ENCODE assay signal across 28 cellular contexts in genomic region chr2:48268671-48269070, GRCh38.
"Had no signal": no experiment of that assay in that cellular context is flagged by ENCODE, and none has a peak within 500 bp of the region (broad histone marks: within the 10 kb centered on the region; RNA-seq: fewer than 3 reads in every experiment).

No MANE protein-coding gene starts in this region.

- H3K4me1 Mint-ChIP-seq: endodermal cell, memory B cell had no signal

- FAIRE-seq: islet of Langerhans, urothelium cell line had no signal

- H3K27ac ChIP-seq: coronary artery, epithelial cell of prostate, gastroesophageal sphincter, heart left ventricle, sigmoid colon, thyroid gland had no signal

- H3K9me3 ChIP-seq: gastroesophageal sphincter, heart left ventricle, sigmoid colon, thyroid gland had no signal

- H3K4me1 ChIP-seq: gastroesophageal sphincter, sigmoid colon, thyroid gland had no signal

- H3K27me3 Mint-ChIP-seq: activated CD4-positive, alpha-beta T cell treated with anti-CD3 and anti-CD28 coated beads, Interleukin-2, amount 10 ng/mL, durations not matched to agents 7 days and 5 days; activated CD8-positive, alpha-beta memory T cell treated with anti-CD3 and anti-CD28 coated beads, Interleukin-2, amount 10 ng/mL, durations not matched to agents 7 days and 5 days; memory B cell; progenitor cell of endocrine pancreas; T-helper 17 cell had no signal

- H3K27me3 ChIP-seq: gastroesophageal sphincter, heart left ventricle, sigmoid colon, thyroid gland had no signal

- DNase-seq: activated CD4-positive, alpha-beta T cell treated with anti-CD3 and anti-CD28 coated beads, Interleukin-2, amount 10 ng/mL, durations not matched to agents 7 days and 5 days; activated CD4-positive, CD25-positive, alpha-beta regulatory T cell treated with anti-CD3 and anti-CD28 coated beads, Interleukin-2, amount 50 U/mL, for 72 hours; activated CD8-positive, alpha-beta memory T cell treated with anti-CD3 and anti-CD28 coated beads, Interleukin-2, amount 10 ng/mL, durations not matched to agents 7 days and 5 days; activated CD8-positive, alpha-beta T cell treated with anti-CD3 and anti-CD28 coated beads for 36 hours; activated effector memory CD4-positive, alpha-beta T cell treated with anti-CD3 and anti-CD28 coated beads, Interleukin-2, amount 50 U/mL, for 16 hours; activated naive CD4-positive, alpha-beta T cell treated with anti-CD3 and anti-CD28 coated beads, Interleukin-2, amount 50 U/mL, for 16 hours; activated naive CD8-positive, alpha-beta T cell treated with anti-CD3 and anti-CD28 coated beads, Interleukin-2, amount 50 U/mL, for 24 hours; activated T-cell treated with anti-CD3 and anti-CD28 coated beads for 4 hours; cerebellar nuclear complex; endodermal cell; heart left ventricle; left cardiac atrium; naive thymus-derived CD4-positive, alpha-beta T cell; retina; sigmoid colon; stimulated activated CD4-positive, alpha-beta T cell treated with anti-CD3 and anti-CD28 coated beads, Interleukin-4, amount 100 ng/mL, for 24 hours; stimulated activated naive CD4-positive, alpha-beta T cell treated with Interleukin-2 at 50 U/mL for 16 hours; substantia nigra; T-helper 17 cell; thyroid gland had no signal

- ATAC-seq: activated CD8-positive, alpha-beta memory T cell treated with anti-CD3 and anti-CD28 coated beads, Interleukin-2, amount 10 ng/mL, durations not matched to agents 7 days and 5 days; activated CD8-positive, alpha-beta T cell treated with anti-CD3 and anti-CD28 coated beads for 36 hours; activated naive CD8-positive, alpha-beta T cell treated with anti-CD3 and anti-CD28 coated beads, Interleukin-2, amount 50 U/mL, for 24 hours; gastroesophageal sphincter; heart left ventricle; left cardiac atrium; naive thymus-derived CD4-positive, alpha-beta T cell; T-helper 17 cell had no signal

- H3K36me3 ChIP-seq: gastroesophageal sphincter, heart left ventricle, sigmoid colon, thyroid gland had no signal

- H3K36me3 Mint-ChIP-seq: activated CD8-positive, alpha-beta memory T cell treated with anti-CD3 and anti-CD28 coated beads, Interleukin-2, amount 10 ng/mL, durations not matched to agents 7 days and 5 days had no signal

- H3K27ac Mint-ChIP-seq: activated CD4-positive, alpha-beta T cell treated with anti-CD3 and anti-CD28 coated beads, Interleukin-2, amount 10 ng/mL, durations not matched to agents 7 days and 5 days; activated CD8-positive, alpha-beta memory T cell treated with anti-CD3 and anti-CD28 coated beads, Interleukin-2, amount 10 ng/mL, durations not matched to agents 7 days and 5 days; activated CD8-positive, alpha-beta T cell treated with anti-CD3 and anti-CD28 coated beads for 36 hours; activated naive CD8-positive, alpha-beta T cell treated with anti-CD3 and anti-CD28 coated beads, Interleukin-2, amount 50 U/mL, for 24 hours; endodermal cell; memory B cell; naive thymus-derived CD4-positive, alpha-beta T cell; T-helper 17 cell had no signal

- H3K4me3 ChIP-seq: coronary artery, gastroesophageal sphincter, heart left ventricle, sigmoid colon, thyroid gland had no signal

- H3K4me3 Mint-ChIP-seq: activated CD4-positive, alpha-beta T cell treated with anti-CD3 and anti-CD28 coated beads, Interleukin-2, amount 10 ng/mL, durations not matched to agents 7 days and 5 days; activated CD8-positive, alpha-beta memory T cell treated with anti-CD3 and anti-CD28 coated beads, Interleukin-2, amount 10 ng/mL, durations not matched to agents 7 days and 5 days; activated CD8-positive, alpha-beta T cell treated with anti-CD3 and anti-CD28 coated beads for 36 hours; activated naive CD8-positive, alpha-beta T cell treated with anti-CD3 and anti-CD28 coated beads, Interleukin-2, amount 50 U/mL, for 24 hours; endodermal cell; memory B cell; naive thymus-derived CD4-positive, alpha-beta T cell; neural crest cell; T-helper 17 cell had no signal

- H3K9me3 Mint-ChIP-seq: activated CD8-positive, alpha-beta T cell treated with anti-CD3 and anti-CD28 coated beads for 36 hours; endodermal cell; memory B cell had no signal
